ENCODE assay signal across 24 cellular contexts in genomic region chr10:120580651-120581259, GRCh38.
DNase-seq lines count a peak whose midpoint lies in the region; ATAC-seq and TF ChIP-seq lines count a peak whose summit lies in the region.
"Had no signal": no experiment of that assay in that cellular context is flagged by ENCODE, and none has a peak within 500 bp of the region (broad histone marks: within the 10 kb centered on the region; RNA-seq: fewer than 3 reads in every experiment).

No MANE protein-coding gene starts in this region.

- H3K9me3 ChIP-seq in SK-N-SH = no peaks in the 10 kb centered on the region
- H3K9me3 ChIP-seq: gastroesophageal sphincter, left lung, upper lobe of left lung had no signal

- H3K27ac ChIP-seq in SK-N-SH (ENCODE audit: low read depth in 2 of 2, low read length in 1 of 2) = no peak overlapping the region
- H3K27ac ChIP-seq: gastroesophageal sphincter, left lung, upper lobe of left lung had no signal

- H3K27me3 Mint-ChIP-seq in nephron progenitor cell (ENCODE audit: low read depth, poor library complexity) = peaks cover 17% of the 10 kb centered on the region
- peaks cover 68% of the 10 kb centered on the region for H3K27me3 Mint-ChIP-seq in MCF 10A (ENCODE audit: insufficient read depth, unreplicated experiment)
- H3K27me3 Mint-ChIP-seq: stimulated activated naive CD8-positive, alpha-beta T cell treated with anti-CD3 and anti-CD28 coated beads, Interleukin-15, Interleukin-2, amounts not matched to agents 100 ng/mL and 50 ng/mL, for 24 hours had no signal

- no peak overlapping the region for H3K4me2 ChIP-seq in SK-N-SH

- H3K9me3 Mint-ChIP-seq in nephron progenitor cell = no peaks in the 10 kb centered on the region
- no peaks in the 10 kb centered on the region for H3K9me3 Mint-ChIP-seq in MCF 10A (ENCODE audit: unreplicated experiment)
- H3K9me3 Mint-ChIP-seq: HFFc6; stimulated activated naive CD8-positive, alpha-beta T cell treated with anti-CD3 and anti-CD28 coated beads, Interleukin-15, Interleukin-2, amounts not matched to agents 100 ng/mL and 50 ng/mL, for 24 hours had no signal

- no peak overlapping the region for H3K9ac ChIP-seq in SK-N-SH

- H3F3A ChIP-seq in SK-N-SH (replicated peaks; ENCODE audit: insufficient read depth) = no peaks in the 10 kb centered on the region

- no peaks in the 10 kb centered on the region; a peak in 1 of 4 replicates for H3K4me1 ChIP-seq in SK-N-SH (ENCODE audit: control insufficient read depth in 1 of 2, insufficient read depth in 2 of 2, low read depth in 1 of 2, low read length in 1 of 2)
- H3K4me1 ChIP-seq: gastroesophageal sphincter, left lung, upper lobe of left lung had no signal

- POLR2A ChIA-PET in SK-N-SH (lab: Yijun Ruan, JAX) = no interaction called here
- POLR2A ChIA-PET in MCF 10A (lab: Yijun Ruan, JAX) = no interaction called here

- no peak overlapping the region for H3K4me3 ChIP-seq in SK-N-SH (ENCODE audit: low read depth in 2 of 2, low read length in 1 of 2)
- H3K4me3 ChIP-seq: gastroesophageal sphincter, K562, left lung, upper lobe of left lung had no signal

- H3K27me3 ChIP-seq in SK-N-SH (ENCODE audit: insufficient read depth) = no peaks in the 10 kb centered on the region
- H3K27me3 ChIP-seq: gastroesophageal sphincter, left lung, upper lobe of left lung had no signal

- peaks cover 0 to 17% of the 10 kb centered on the region in 2 experiments for H3K36me3 ChIP-seq in SK-N-SH (replicated peaks in 1 of 2; ENCODE audit: control insufficient read depth in 1 of 2, insufficient read depth in 2 of 2, low read length in 1 of 2)
- H3K36me3 ChIP-seq: gastroesophageal sphincter, left lung, upper lobe of left lung had no signal

- no peak for TF ChIP-seq CTCF in SK-N-SH (IDR thresholded peaks at IDR 0.05)
- no peak for TF ChIP-seq CTCF in nephron progenitor cell (IDR thresholded peaks at IDR 0.05)
- no peak for TF ChIP-seq CTCF in MCF 10A (IDR thresholded peaks at IDR 0.05; ENCODE audit: unreplicated experiment)

- DNase-seq in SK-N-SH = no peak
- peak; percentile 83 for DNase-seq in glomerular visceral epithelial cell (ENCODE audit: extremely low spot score)
- peak; percentile 22 for DNase-seq in nephron progenitor cell
- no peak for DNase-seq in T-helper 9 cell
- DNase-seq in sciatic nerve (ENCODE audit: low spot score) = no peak
- no peak for DNase-seq in MCF 10A (ENCODE audit: unreplicated experiment)
- DNase-seq: 8988T; activated CD4-positive, alpha-beta T cell treated with anti-CD3 and anti-CD28 coated beads, Interleukin-2, amount 50 U/mL, for 1 hour; activated CD8-positive, alpha-beta memory T cell treated with anti-CD3 and anti-CD28 coated beads, Interleukin-2, amount 50 U/mL, for 4 hours; activated effector memory CD4-positive, alpha-beta T cell treated with anti-CD3 and anti-CD28 coated beads, Interleukin-2, amount 50 U/mL, for 16 hours; HFFc6; left lung; MV-4-11; NCI-H2029; NCI-H446; RPMI8226; SW 1271; upper lobe of left lung had no signal

- WGBS in SK-N-SH (ENCODE audit: low lambda C conversion rate) = 67% methylated on average over 8 of the region's 8 CpGs

- H3K4me1 Mint-ChIP-seq in nephron progenitor cell (peaks cover 50% of the 10 kb centered on the region), MCF 10A (ENCODE audit: insufficient read depth, unreplicated experiment) (no peaks in the 10 kb centered on the region)

- no peaks in the 10 kb centered on the region for H3K9me2 ChIP-seq in SK-N-SH

- H2AFZ ChIP-seq in SK-N-SH (ENCODE audit: low read depth) = no peak overlapping the region

- intact Hi-C loops in sciatic nerve (cut with DNase I) = no loop called here
- intact Hi-C loops in MCF 10A (cut with micrococcal nuclease) = no loop called here

- H3K36me3 Mint-ChIP-seq in nephron progenitor cell (ENCODE audit: low read depth) (no peaks in the 10 kb centered on the region), MCF 10A (ENCODE audit: insufficient read depth, unreplicated experiment) (no peaks in the 10 kb centered on the region)

- peaks cover 3% of the 10 kb centered on the region; the same call in 1 of the 2 replicates for H4K20me1 ChIP-seq in SK-N-SH (ENCODE audit: insufficient read depth)

- no TSS peak for BruUV-seq in MCF 10A (replicated peaks; lab: Mats Ljungman, UMichigan)

- peak overlapping the region; percentile 35 for H3K4me3 Mint-ChIP-seq in nephron progenitor cell
- H3K4me3 Mint-ChIP-seq in MCF 10A (ENCODE audit: unreplicated experiment) = no peak overlapping the region
- H3K4me3 Mint-ChIP-seq: HFFc6; stimulated activated naive CD8-positive, alpha-beta T cell treated with anti-CD3 and anti-CD28 coated beads, Interleukin-15, Interleukin-2, amounts not matched to agents 100 ng/mL and 50 ng/mL, for 24 hours had no signal

- peaks cover 20% of the 10 kb centered on the region; the same call in 1 of the 2 replicates for H3K79me2 ChIP-seq in SK-N-SH (ENCODE audit: insufficient read depth)

- TF ChIP-seq RAD21 in SK-N-SH (IDR thresholded peaks at IDR 0.05; ENCODE audit: low read length) = no peak

- peak overlapping the region; percentile 81 for H3K27ac Mint-ChIP-seq in nephron progenitor cell
- no peak overlapping the region for H3K27ac Mint-ChIP-seq in MCF 10A (ENCODE audit: low read depth, unreplicated experiment)
- H3K27ac Mint-ChIP-seq: HFFc6; stimulated activated naive CD8-positive, alpha-beta T cell treated with anti-CD3 and anti-CD28 coated beads, Interleukin-15, Interleukin-2, amounts not matched to agents 100 ng/mL and 50 ng/mL, for 24 hours had no signal

- ATAC-seq in SK-N-SH treated with all-trans-retinoic acid at 6 μM for 48 hours = peak; percentile 58
- no peak for ATAC-seq in GM18519 (IDR thresholded peaks at IDR 0.05; ENCODE audit: low FRiP score, unreplicated experiment)
- ATAC-seq in sciatic nerve = no peak
- ATAC-seq: esophagus mucosa, gastroesophageal sphincter, left lung had no signal

- CTCF ChIA-PET in SK-N-SH (lab: Yijun Ruan, JAX) = no interaction called here
- CTCF ChIA-PET in MCF 10A (lab: Yijun Ruan, JAX) = no interaction called here

- TF ChIP-seq EP300 in SK-N-SH (IDR thresholded peaks at IDR 0.05; ENCODE audit: borderline replicate concordance in 1 of 2, low read depth in 1 of 2, low read length in 1 of 2) = no peak

TF ChIP-seq in SK-N-SH treated with all-trans-retinoic acid at 6 μM for 48 hours, 23 proteins besides CTCF, POLR2A, EP300 and RAD21 (continues in another document):
- TF ChIP-seq ZNF70 (CRISPR knock-in tag; IDR thresholded peaks at IDR 0.05) (no peak), POU6F1 (CRISPR knock-in tag; IDR thresholded peaks at IDR 0.05; ENCODE audit: borderline replicate concordance, low read depth) (no peak), GLIS3 (CRISPR knock-in tag; IDR thresholded peaks at IDR 0.05) (no peak), ZC3H10 (CRISPR knock-in tag; IDR thresholded peaks at IDR 0.05) (no peak), RARB (CRISPR knock-in tag; IDR thresholded peaks at IDR 0.05) (no peak)

TF ChIP-seq in SK-N-SH, 30 proteins besides CTCF, POLR2A, EP300 and RAD21:
- TF ChIP-seq TCF12 (IDR thresholded peaks at IDR 0.05) (no peak), FOXM1 (IDR thresholded peaks at IDR 0.05; ENCODE audit: low read depth) (no peak), RCOR1 (IDR thresholded peaks at IDR 0.05; ENCODE audit: low read length) (no peak), RFX5 (IDR thresholded peaks at IDR 0.05; ENCODE audit: low read length) (no peak), ELF1 (IDR thresholded peaks at IDR 0.05) (no peak), TAF1 (IDR thresholded peaks at IDR 0.05; ENCODE audit: borderline replicate concordance, low read depth, low read length) (no peak)

Comparison
In these comparisons a context has a peak if more than half of its experiments do, and no peak if none do; other contexts are left out.
1. DNase-seq: peak in glomerular visceral epithelial cell (single experiment) and nephron progenitor cell (single experiment); none in SK-N-SH (single experiment), T-helper 9 cell (single experiment), sciatic nerve (single experiment) and MCF 10A (single experiment).